12 cellular contexts compared by ENCODE assay signal in genomic region chr20:49288784-49289696, GRCh38. TPM values are rescaled to one million over a fixed set of nuclear protein-coding genes. Genes with fewer than 3 reads are reported as not detected.
DNase-seq lines count a peak whose midpoint lies in the region; ATAC-seq and TF ChIP-seq lines count a peak whose summit lies in the region.
"Had no signal": no experiment of that assay in that cellular context is flagged by ENCODE, and none has a peak within 500 bp of the region (broad histone marks: within the 10 kb centered on the region; RNA-seq: fewer than 3 reads in every experiment).

No MANE protein-coding gene starts in this region.

- TF ChIP-seq CTCF in endothelial cell (IDR thresholded peaks at IDR 0.05; ENCODE audit: unreplicated experiment), result no peak

- H3K9me3 Mint-ChIP-seq in endothelial cell (ENCODE audit: unreplicated experiment), result peaks cover 18% of the 10 kb centered on the region
- peaks cover 23 to 33% of the 10 kb centered on the region in 2 donors for H3K9me3 Mint-ChIP-seq in stimulated activated naive B cell treated with anti-CD40 and anti-IgM and Interleukin-4, amounts not matched to agents 10 μg/mL and 1 μg/mL and 100 μg/mL, for 72 hours

- H3K4me3 Mint-ChIP-seq in endothelial cell (ENCODE audit: unreplicated experiment), result peak overlapping the region; percentile 19
- H3K4me3 Mint-ChIP-seq in stimulated activated naive B cell treated with anti-CD40 and anti-IgM and Interleukin-4, amounts not matched to agents 10 μg/mL and 1 μg/mL and 100 μg/mL, for 72 hours, result peak overlapping the region in 1 of 2 donors; percentile 21

- H3K36me3 Mint-ChIP-seq in endothelial cell (ENCODE audit: low read depth, unreplicated experiment), result peaks cover 78% of the 10 kb centered on the region
- peaks cover 86 to 90% of the 10 kb centered on the region in 2 donors for H3K36me3 Mint-ChIP-seq in stimulated activated naive B cell treated with anti-CD40 and anti-IgM and Interleukin-4, amounts not matched to agents 10 μg/mL and 1 μg/mL and 100 μg/mL, for 72 hours

- H3K4me1 Mint-ChIP-seq in endothelial cell (ENCODE audit: unreplicated experiment), result peaks cover 15% of the 10 kb centered on the region
- peaks cover 39 to 64% of the 10 kb centered on the region in 2 donors for H3K4me1 Mint-ChIP-seq in stimulated activated naive B cell treated with anti-CD40 and anti-IgM and Interleukin-4, amounts not matched to agents 10 μg/mL and 1 μg/mL and 100 μg/mL, for 72 hours

- peaks cover 12% of the 10 kb centered on the region for H3K27me3 Mint-ChIP-seq in endothelial cell (ENCODE audit: unreplicated experiment)
- no peaks in the 10 kb centered on the region for H3K27me3 Mint-ChIP-seq in stimulated activated naive B cell treated with anti-CD40 and anti-IgM and Interleukin-4, amounts not matched to agents 10 μg/mL and 1 μg/mL and 100 μg/mL, for 72 hours

- peak; percentile 38 to 46 for DNase-seq in activated T-cell treated with anti-CD3 and anti-CD28 coated beads, Interleukin-2, amount 50 U/mL, for 48 hours
- DNase-seq in activated T-cell treated with anti-CD3 and anti-CD28 coated beads, Interleukin-2, amount 50 U/mL, for 1 hour, result no peak
- DNase-seq in NCI-H345 treated with DMSO at 0.1 percent for 48 hours (lab: John Stamatoyannopoulos, UW; ENCODE audit: unreplicated experiment), result peak; percentile 16
- DNase-seq in endothelial cell (ENCODE audit: low spot score), result no peak
- DNase-seq in stimulated activated naive B cell treated with anti-CD40 and anti-IgM and Interleukin-4, amounts not matched to agents 10 μg/mL and 1 μg/mL and 100 μg/mL, for 72 hours, result no peak
- DNase-seq in activated gamma-delta T cell treated with Interleukin-2 at 50 U/mL for 16 hours, result no peak
- DNase-seq: AML-193, Kasumi-1, NCI-H69, T-helper 9 cell had no signal

- ATAC-seq in stimulated activated naive B cell treated with anti-CD40 and anti-IgM and Interleukin-4, amounts not matched to agents 10 μg/mL and 1 μg/mL and 100 μg/mL, for 72 hours (replicated peaks), result no peak
- ATAC-seq in HG03159 (IDR thresholded peaks at IDR 0.05; ENCODE audit: unreplicated experiment) (no peak), GM18868 (IDR thresholded peaks at IDR 0.05; ENCODE audit: unreplicated experiment) (no peak)

- H3K27ac Mint-ChIP-seq in endothelial cell (ENCODE audit: unreplicated experiment), result no peak overlapping the region
- H3K27ac Mint-ChIP-seq in stimulated activated naive B cell treated with anti-CD40 and anti-IgM and Interleukin-4, amounts not matched to agents 10 μg/mL and 1 μg/mL and 100 μg/mL, for 72 hours, result peak overlapping the region; percentile 69

RNA-seq across cellular contexts. Expression of gene ZNFX1, which starts 11.2 kb away (rescaled TPM):
- 25.0 TPM for total RNA-seq in endothelial cell (ENCODE audit: unreplicated experiment)

Comparison
In these comparisons a context has a peak if more than half of its experiments do, and no peak if none do; other contexts are left out.
1. DNase-seq: peak in activated T-cell treated with anti-CD3 and anti-CD28 coated beads, Interleukin-2, amount 50 U/mL, for 48 hours (2 of 2) and NCI-H345 treated with DMSO at 0.1 percent for 48 hours (single experiment); none in activated T-cell treated with anti-CD3 and anti-CD28 coated beads, Interleukin-2, amount 50 U/mL, for 1 hour (single experiment), endothelial cell (single experiment), stimulated activated naive B cell treated with anti-CD40 and anti-IgM and Interleukin-4, amounts not matched to agents 10 μg/mL and 1 μg/mL and 100 μg/mL, for 72 hours (single experiment) and activated gamma-delta T cell treated with Interleukin-2 at 50 U/mL for 16 hours (single experiment).